1 cellular context compared by ENCODE assay signal in the genomic region with DNA sequence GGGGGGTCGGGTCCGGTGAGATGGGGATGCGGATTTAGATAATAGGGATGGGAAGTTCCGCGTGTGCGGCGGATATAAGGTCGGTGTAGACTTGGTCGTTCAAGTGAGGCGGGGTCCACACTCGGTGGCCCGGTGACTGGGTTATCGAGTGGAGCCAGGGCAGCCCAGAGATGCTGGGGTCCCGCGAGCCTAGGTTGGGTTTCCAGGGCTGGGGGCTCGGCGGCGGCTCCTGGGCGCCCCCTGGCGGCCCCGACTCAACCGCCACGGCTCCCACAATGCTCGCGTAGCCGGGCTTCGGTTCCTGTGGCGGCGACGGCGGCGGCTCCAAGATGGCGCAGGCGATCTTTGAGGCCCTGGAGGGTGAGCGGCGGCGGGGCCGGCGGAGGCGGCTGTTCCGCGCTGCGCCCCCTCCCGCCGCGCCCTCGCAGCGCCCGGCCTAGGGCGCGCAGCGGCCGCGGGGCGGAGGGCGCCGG.
TF ChIP-seq lines count a peak whose summit lies in the region.

A gene (plus strand): TSS at position 304 of the 473 bp plus-strand sequence. CDS start 26 bp downstream, at position 330.

TF ChIP-seq in HepG2, 621 proteins besides CTCF, POLR2A, EP300 and RAD21 (continued from another document and continues in another):
- TF ChIP-seq, protein P1, sequence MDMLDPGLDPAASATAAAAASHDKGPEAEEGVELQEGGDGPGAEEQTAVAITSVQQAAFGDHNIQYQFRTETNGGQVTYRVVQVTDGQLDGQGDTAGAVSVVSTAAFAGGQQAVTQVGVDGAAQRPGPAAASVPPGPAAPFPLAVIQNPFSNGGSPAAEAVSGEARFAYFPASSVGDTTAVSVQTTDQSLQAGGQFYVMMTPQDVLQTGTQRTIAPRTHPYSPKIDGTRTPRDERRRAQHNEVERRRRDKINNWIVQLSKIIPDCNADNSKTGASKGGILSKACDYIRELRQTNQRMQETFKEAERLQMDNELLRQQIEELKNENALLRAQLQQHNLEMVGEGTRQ (IDR thresholded peaks at IDR 0.05; ENCODE audit: low read depth, low read length) = no peak
- TF ChIP-seq, protein P1 (CRISPR knock-in tag; IDR thresholded peaks at IDR 0.05; ENCODE audit: borderline replicate concordance) = no peak
- TF ChIP-seq, protein P2, sequence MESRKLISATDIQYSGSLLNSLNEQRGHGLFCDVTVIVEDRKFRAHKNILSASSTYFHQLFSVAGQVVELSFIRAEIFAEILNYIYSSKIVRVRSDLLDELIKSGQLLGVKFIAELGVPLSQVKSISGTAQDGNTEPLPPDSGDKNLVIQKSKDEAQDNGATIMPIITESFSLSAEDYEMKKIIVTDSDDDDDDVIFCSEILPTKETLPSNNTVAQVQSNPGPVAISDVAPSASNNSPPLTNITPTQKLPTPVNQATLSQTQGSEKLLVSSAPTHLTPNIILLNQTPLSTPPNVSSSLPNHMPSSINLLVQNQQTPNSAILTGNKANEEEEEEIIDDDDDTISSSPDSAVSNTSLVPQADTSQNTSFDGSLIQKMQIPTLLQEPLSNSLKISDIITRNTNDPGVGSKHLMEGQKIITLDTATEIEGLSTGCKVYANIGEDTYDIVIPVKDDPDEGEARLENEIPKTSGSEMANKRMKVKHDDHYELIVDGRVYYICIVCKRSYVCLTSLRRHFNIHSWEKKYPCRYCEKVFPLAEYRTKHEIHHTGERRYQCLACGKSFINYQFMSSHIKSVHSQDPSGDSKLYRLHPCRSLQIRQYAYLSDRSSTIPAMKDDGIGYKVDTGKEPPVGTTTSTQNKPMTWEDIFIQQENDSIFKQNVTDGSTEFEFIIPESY (CRISPR knock-in tag; IDR thresholded peaks at IDR 0.05) = peak; percentile 79
- no peak for TF ChIP-seq ZBTB21 (CRISPR knock-in tag; IDR thresholded peaks at IDR 0.05)
- TF ChIP-seq ZNF143 (CRISPR knock-in tag; IDR thresholded peaks at IDR 0.05) = peak; percentile 84
- TF ChIP-seq ZNF780A (CRISPR knock-in tag; IDR thresholded peaks at IDR 0.05) = 0 out of 2 replicates have a peak, but pooled peaks have one; percentile 68
- TF ChIP-seq, protein P3, sequence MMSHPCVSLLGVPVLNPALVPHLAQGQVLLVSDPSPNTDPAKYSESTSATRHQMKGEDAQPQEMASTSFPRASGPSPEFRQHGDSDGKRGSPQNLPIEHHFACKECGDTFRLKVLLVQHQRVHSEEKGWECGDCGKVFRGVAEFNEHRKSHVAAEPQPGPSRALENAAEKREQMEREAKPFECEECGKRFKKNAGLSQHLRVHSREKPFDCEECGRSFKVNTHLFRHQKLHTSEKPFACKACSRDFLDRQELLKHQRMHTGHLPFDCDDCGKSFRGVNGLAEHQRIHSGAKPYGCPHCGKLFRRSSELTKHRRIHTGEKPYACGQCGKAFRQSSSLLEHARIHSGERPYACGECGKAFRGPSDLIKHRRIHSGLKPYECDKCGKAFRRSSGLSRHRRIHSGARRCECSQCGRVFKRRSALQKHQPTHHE (CRISPR knock-in tag; IDR thresholded peaks at IDR 0.05; ENCODE audit: borderline replicate concordance) = no peak
- TF ChIP-seq, protein P4, sequence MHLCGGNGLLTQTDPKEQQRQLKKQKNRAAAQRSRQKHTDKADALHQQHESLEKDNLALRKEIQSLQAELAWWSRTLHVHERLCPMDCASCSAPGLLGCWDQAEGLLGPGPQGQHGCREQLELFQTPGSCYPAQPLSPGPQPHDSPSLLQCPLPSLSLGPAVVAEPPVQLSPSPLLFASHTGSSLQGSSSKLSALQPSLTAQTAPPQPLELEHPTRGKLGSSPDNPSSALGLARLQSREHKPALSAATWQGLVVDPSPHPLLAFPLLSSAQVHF (CRISPR knock-in tag; IDR thresholded peaks at IDR 0.05) = peak; percentile 61; the same call in 1 of the 2 replicates
- TF ChIP-seq HNF4G (IDR thresholded peaks at IDR 0.05; ENCODE audit: borderline replicate concordance, low read depth, low read length) = no peak
- TF ChIP-seq HNF4G (CRISPR knock-in tag; IDR thresholded peaks at IDR 0.05; ENCODE audit: borderline replicate concordance, low read depth) = no peak
- TF ChIP-seq, protein P5, sequence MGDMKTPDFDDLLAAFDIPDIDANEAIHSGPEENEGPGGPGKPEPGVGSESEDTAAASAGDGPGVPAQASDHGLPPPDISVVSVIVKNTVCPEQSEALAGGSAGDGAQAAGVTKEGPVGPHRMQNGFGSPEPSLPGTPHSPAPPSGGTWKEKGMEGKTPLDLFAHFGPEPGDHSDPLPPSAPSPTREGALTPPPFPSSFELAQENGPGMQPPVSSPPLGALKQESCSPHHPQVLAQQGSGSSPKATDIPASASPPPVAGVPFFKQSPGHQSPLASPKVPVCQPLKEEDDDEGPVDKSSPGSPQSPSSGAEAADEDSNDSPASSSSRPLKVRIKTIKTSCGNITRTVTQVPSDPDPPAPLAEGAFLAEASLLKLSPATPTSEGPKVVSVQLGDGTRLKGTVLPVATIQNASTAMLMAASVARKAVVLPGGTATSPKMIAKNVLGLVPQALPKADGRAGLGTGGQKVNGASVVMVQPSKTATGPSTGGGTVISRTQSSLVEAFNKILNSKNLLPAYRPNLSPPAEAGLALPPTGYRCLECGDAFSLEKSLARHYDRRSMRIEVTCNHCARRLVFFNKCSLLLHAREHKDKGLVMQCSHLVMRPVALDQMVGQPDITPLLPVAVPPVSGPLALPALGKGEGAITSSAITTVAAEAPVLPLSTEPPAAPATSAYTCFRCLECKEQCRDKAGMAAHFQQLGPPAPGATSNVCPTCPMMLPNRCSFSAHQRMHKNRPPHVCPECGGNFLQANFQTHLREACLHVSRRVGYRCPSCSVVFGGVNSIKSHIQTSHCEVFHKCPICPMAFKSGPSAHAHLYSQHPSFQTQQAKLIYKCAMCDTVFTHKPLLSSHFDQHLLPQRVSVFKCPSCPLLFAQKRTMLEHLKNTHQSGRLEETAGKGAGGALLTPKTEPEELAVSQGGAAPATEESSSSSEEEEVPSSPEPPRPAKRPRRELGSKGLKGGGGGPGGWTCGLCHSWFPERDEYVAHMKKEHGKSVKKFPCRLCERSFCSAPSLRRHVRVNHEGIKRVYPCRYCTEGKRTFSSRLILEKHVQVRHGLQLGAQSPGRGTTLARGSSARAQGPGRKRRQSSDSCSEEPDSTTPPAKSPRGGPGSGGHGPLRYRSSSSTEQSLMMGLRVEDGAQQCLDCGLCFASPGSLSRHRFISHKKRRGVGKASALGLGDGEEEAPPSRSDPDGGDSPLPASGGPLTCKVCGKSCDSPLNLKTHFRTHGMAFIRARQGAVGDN (CRISPR knock-in tag; IDR thresholded peaks at IDR 0.05) = no peak; the same call in 1 of the 2 replicates
- TF ChIP-seq, protein P6, sequence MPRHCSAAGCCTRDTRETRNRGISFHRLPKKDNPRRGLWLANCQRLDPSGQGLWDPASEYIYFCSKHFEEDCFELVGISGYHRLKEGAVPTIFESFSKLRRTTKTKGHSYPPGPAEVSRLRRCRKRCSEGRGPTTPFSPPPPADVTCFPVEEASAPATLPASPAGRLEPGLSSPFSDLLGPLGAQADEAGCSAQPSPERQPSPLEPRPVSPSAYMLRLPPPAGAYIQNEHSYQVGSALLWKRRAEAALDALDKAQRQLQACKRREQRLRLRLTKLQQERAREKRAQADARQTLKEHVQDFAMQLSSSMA (CRISPR knock-in tag; IDR thresholded peaks at IDR 0.05) = no peak
- TF ChIP-seq DNMT3B (CRISPR knock-in tag; conservative IDR thresholded peaks at IDR 0.05) = peak; percentile 80
- TF ChIP-seq, protein P7, sequence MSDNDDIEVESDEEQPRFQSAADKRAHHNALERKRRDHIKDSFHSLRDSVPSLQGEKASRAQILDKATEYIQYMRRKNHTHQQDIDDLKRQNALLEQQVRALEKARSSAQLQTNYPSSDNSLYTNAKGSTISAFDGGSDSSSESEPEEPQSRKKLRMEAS (IDR thresholded peaks at IDR 0.05) = no peak
- TF ChIP-seq THYN1 (CRISPR knock-in tag; IDR thresholded peaks at IDR 0.05; ENCODE audit: borderline replicate concordance, low read depth) = no peak
- TF ChIP-seq, protein P8, sequence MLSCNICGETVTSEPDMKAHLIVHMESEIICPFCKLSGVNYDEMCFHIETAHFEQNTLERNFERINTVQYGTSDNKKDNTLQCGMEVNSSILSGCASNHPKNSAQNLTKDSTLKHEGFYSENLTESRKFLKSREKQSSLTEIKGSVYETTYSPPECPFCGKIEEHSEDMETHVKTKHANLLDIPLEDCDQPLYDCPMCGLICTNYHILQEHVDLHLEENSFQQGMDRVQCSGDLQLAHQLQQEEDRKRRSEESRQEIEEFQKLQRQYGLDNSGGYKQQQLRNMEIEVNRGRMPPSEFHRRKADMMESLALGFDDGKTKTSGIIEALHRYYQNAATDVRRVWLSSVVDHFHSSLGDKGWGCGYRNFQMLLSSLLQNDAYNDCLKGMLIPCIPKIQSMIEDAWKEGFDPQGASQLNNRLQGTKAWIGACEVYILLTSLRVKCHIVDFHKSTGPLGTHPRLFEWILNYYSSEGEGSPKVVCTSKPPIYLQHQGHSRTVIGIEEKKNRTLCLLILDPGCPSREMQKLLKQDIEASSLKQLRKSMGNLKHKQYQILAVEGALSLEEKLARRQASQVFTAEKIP (CRISPR knock-in tag; IDR thresholded peaks at IDR 0.05; ENCODE audit: borderline replicate concordance) = no peak
- TF ChIP-seq, protein P9, sequence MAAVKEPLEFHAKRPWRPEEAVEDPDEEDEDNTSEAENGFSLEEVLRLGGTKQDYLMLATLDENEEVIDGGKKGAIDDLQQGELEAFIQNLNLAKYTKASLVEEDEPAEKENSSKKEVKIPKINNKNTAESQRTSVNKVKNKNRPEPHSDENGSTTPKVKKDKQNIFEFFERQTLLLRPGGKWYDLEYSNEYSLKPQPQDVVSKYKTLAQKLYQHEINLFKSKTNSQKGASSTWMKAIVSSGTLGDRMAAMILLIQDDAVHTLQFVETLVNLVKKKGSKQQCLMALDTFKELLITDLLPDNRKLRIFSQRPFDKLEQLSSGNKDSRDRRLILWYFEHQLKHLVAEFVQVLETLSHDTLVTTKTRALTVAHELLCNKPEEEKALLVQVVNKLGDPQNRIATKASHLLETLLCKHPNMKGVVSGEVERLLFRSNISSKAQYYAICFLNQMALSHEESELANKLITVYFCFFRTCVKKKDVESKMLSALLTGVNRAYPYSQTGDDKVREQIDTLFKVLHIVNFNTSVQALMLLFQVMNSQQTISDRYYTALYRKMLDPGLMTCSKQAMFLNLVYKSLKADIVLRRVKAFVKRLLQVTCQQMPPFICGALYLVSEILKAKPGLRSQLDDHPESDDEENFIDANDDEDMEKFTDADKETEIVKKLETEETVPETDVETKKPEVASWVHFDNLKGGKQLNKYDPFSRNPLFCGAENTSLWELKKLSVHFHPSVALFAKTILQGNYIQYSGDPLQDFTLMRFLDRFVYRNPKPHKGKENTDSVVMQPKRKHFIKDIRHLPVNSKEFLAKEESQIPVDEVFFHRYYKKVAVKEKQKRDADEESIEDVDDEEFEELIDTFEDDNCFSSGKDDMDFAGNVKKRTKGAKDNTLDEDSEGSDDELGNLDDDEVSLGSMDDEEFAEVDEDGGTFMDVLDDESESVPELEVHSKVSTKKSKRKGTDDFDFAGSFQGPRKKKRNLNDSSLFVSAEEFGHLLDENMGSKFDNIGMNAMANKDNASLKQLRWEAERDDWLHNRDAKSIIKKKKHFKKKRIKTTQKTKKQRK (IDR thresholded peaks at IDR 0.05; ENCODE audit: low read length) = no peak
- peak; percentile 2; the same call in 1 of the 2 replicates for TF ChIP-seq CREB1 (IDR thresholded peaks at IDR 0.05)
- no peak for TF ChIP-seq CREB1 (CRISPR knock-in tag; IDR thresholded peaks at IDR 0.05)
- TF ChIP-seq, protein P10, sequence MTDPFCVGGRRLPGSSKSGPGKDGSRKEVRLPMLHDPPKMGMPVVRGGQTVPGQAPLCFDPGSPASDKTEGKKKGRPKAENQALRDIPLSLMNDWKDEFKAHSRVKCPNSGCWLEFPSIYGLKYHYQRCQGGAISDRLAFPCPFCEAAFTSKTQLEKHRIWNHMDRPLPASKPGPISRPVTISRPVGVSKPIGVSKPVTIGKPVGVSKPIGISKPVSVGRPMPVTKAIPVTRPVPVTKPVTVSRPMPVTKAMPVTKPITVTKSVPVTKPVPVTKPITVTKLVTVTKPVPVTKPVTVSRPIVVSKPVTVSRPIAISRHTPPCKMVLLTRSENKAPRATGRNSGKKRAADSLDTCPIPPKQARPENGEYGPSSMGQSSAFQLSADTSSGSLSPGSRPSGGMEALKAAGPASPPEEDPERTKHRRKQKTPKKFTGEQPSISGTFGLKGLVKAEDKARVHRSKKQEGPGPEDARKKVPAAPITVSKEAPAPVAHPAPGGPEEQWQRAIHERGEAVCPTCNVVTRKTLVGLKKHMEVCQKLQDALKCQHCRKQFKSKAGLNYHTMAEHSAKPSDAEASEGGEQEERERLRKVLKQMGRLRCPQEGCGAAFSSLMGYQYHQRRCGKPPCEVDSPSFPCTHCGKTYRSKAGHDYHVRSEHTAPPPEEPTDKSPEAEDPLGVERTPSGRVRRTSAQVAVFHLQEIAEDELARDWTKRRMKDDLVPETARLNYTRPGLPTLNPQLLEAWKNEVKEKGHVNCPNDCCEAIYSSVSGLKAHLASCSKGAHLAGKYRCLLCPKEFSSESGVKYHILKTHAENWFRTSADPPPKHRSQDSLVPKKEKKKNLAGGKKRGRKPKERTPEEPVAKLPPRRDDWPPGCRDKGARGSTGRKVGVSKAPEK (CRISPR knock-in tag; IDR thresholded peaks at IDR 0.05; ENCODE audit: borderline replicate concordance) = no peak
- TF ChIP-seq ZSCAN9 (CRISPR knock-in tag; IDR thresholded peaks at IDR 0.05; ENCODE audit: borderline replicate concordance) = peak; percentile 59; the same call in 1 of the 2 replicates
- TF ChIP-seq, protein P11, sequence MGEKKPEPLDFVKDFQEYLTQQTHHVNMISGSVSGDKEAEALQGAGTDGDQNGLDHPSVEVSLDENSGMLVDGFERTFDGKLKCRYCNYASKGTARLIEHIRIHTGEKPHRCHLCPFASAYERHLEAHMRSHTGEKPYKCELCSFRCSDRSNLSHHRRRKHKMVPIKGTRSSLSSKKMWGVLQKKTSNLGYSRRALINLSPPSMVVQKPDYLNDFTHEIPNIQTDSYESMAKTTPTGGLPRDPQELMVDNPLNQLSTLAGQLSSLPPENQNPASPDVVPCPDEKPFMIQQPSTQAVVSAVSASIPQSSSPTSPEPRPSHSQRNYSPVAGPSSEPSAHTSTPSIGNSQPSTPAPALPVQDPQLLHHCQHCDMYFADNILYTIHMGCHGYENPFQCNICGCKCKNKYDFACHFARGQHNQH (CRISPR knock-in tag; IDR thresholded peaks at IDR 0.05) = peak; percentile 67
- TF ChIP-seq ZNF24 (IDR thresholded peaks at IDR 0.05) = no peak
- TF ChIP-seq TEAD2 (CRISPR knock-in tag; IDR thresholded peaks at IDR 0.05) = peak; percentile 80; the same call in 1 of the 2 replicates
